Comparison of ENCODE assay signal across 1 cellular context in the genomic region with DNA sequence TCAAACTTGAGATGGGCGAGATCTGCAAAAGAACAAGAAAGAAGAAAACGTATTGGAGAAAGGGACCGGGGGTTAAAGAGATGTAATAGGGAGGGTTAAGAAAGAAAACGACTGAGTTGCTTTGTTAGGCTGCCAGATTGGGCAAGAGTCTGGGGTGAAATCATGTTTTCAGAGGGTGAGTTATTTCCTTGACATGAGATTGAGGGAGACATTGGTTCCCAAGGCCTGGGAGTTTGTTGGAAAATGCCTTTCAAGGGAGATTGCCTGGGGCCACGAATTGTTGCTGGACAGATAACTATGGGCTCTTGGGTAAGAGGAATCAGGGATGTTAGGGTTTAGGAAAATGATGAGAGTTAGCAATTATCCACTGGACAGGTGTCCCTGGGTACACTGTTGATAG.
TF ChIP-seq lines count a peak whose summit lies in the region.

No MANE protein-coding gene starts in this region.

TF ChIP-seq in GM23338, 12 proteins besides CTCF, POLR2A, EP300 and RAD21 (continued from another document):
- TF ChIP-seq, protein P1, sequence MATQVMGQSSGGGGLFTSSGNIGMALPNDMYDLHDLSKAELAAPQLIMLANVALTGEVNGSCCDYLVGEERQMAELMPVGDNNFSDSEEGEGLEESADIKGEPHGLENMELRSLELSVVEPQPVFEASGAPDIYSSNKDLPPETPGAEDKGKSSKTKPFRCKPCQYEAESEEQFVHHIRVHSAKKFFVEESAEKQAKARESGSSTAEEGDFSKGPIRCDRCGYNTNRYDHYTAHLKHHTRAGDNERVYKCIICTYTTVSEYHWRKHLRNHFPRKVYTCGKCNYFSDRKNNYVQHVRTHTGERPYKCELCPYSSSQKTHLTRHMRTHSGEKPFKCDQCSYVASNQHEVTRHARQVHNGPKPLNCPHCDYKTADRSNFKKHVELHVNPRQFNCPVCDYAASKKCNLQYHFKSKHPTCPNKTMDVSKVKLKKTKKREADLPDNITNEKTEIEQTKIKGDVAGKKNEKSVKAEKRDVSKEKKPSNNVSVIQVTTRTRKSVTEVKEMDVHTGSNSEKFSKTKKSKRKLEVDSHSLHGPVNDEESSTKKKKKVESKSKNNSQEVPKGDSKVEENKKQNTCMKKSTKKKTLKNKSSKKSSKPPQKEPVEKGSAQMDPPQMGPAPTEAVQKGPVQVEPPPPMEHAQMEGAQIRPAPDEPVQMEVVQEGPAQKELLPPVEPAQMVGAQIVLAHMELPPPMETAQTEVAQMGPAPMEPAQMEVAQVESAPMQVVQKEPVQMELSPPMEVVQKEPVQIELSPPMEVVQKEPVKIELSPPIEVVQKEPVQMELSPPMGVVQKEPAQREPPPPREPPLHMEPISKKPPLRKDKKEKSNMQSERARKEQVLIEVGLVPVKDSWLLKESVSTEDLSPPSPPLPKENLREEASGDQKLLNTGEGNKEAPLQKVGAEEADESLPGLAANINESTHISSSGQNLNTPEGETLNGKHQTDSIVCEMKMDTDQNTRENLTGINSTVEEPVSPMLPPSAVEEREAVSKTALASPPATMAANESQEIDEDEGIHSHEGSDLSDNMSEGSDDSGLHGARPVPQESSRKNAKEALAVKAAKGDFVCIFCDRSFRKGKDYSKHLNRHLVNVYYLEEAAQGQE (IDR thresholded peaks at IDR 0.05; ENCODE audit: unreplicated experiment) = no peak
- TF ChIP-seq JUNB (IDR thresholded peaks at IDR 0.05; ENCODE audit: unreplicated experiment) (no peak), POLR2AphosphoS5 (IDR thresholded peaks at IDR 0.05; ENCODE audit: low read depth) (no peak), EZH2 (IDR thresholded peaks at IDR 0.05; ENCODE audit: low read depth, unreplicated experiment) (no peak), ZNF462 (CRISPR knock-in tag; IDR thresholded peaks at IDR 0.05) (no peak), EZH2phosphoT487 (IDR thresholded peaks at IDR 0.05; ENCODE audit: unreplicated experiment) (no peak), CREB1 (CRISPR knock-in tag; IDR thresholded peaks at IDR 0.05; ENCODE audit: low read depth) (no peak)
